In genomic region chr12:14554281-14555008, GRCh38 we compare ENCODE assay signal across 8 cellular contexts. TPM values are rescaled to one million over a fixed set of nuclear protein-coding genes. Genes with fewer than 3 reads are reported as not detected.
DNase-seq lines count a peak whose midpoint lies in the region; ATAC-seq and TF ChIP-seq lines count a peak whose summit lies in the region.

No MANE protein-coding gene starts in this region.

- H2AFZ ChIP-seq in MM.1S (ENCODE audit: low read length) = no peak overlapping the region

- no peaks in the 10 kb centered on the region for H3K79me2 ChIP-seq in MM.1S (ENCODE audit: low read length)

- H3K4me2 ChIP-seq in MM.1S (ENCODE audit: low read depth, low read length) = no peak overlapping the region

- TF ChIP-seq CTCF in colonic mucosa (IDR thresholded peaks at IDR 0.05) (no peak), MM.1S (IDR thresholded peaks at IDR 0.05; ENCODE audit: low read length) (no peak)
- TF ChIP-seq CTCF in CD4-positive, alpha-beta T cell (IDR thresholded peaks at IDR 0.05) = no peak

- no peaks in the 10 kb centered on the region for H3K9me2 ChIP-seq in MM.1S (replicated peaks; ENCODE audit: insufficient read depth, low read length)

- peak; percentile 79 for DNase-seq in Ammon's horn (ENCODE audit: low spot score)
- DNase-seq in NCI-H1105 (lab: John Stamatoyannopoulos, UW) = peak; percentile 27
- peak; percentile 94 for DNase-seq in colonic mucosa
- peak; percentile 49 for DNase-seq in midbrain (lab: John Stamatoyannopoulos, UW)
- DNase-seq in MM.1S = no peak
- no peak for DNase-seq in CD4-positive, alpha-beta T cell
- DNase-seq in NCI-H2196 treated with DMSO at 0.1 percent for 48 hours (lab: John Stamatoyannopoulos, UW; ENCODE audit: unreplicated experiment) = no peak

- H3K4me1 ChIP-seq in colonic mucosa (no peaks in the 10 kb centered on the region), MM.1S (ENCODE audit: low read length) (no peaks in the 10 kb centered on the region)

- POLR2A ChIA-PET in CD4-positive, alpha-beta T cell (lab: Charles Lee) = no interaction called here

- H3K36me3 ChIP-seq in colonic mucosa (no peaks in the 10 kb centered on the region), MM.1S (replicated peaks; ENCODE audit: insufficient read depth, low read length) (no peaks in the 10 kb centered on the region)

- H3K9me3 ChIP-seq in colonic mucosa = no peaks in the 10 kb centered on the region
- H3K9me3 ChIP-seq in MM.1S (replicated peaks; ENCODE audit: insufficient read depth, low read length) = no peaks in the 10 kb centered on the region
- no peaks in the 10 kb centered on the region for H3K9me3 ChIP-seq in CD4-positive, alpha-beta T cell (ENCODE audit: control insufficient read depth, low read length)

- no peak overlapping the region for H3K4me3 Mint-ChIP-seq in CD4-positive, alpha-beta T cell

- peaks cover 5% of the 10 kb centered on the region for H3K27me3 Mint-ChIP-seq in CD4-positive, alpha-beta T cell

- H3K4me1 Mint-ChIP-seq in CD4-positive, alpha-beta T cell (ENCODE audit: low read depth) = peaks cover 8% of the 10 kb centered on the region

- no peaks in the 10 kb centered on the region for H3K9me3 Mint-ChIP-seq in CD4-positive, alpha-beta T cell

- H3K27me3 ChIP-seq in colonic mucosa (no peaks in the 10 kb centered on the region), MM.1S (replicated peaks; ENCODE audit: insufficient read depth, low read length) (no peaks in the 10 kb centered on the region)
- H3K27me3 ChIP-seq in CD4-positive, alpha-beta T cell (ENCODE audit: control insufficient read depth, insufficient read depth, low read length) = peaks cover 5% of the 10 kb centered on the region

- no peaks in the 10 kb centered on the region for H4K20me1 ChIP-seq in MM.1S (ENCODE audit: insufficient read depth, low read length)

- H3K4me3 ChIP-seq in colonic mucosa = no peak overlapping the region
- H3K4me3 ChIP-seq in MM.1S (ENCODE audit: low read length) = no peak overlapping the region

- no peak overlapping the region for H3K27ac Mint-ChIP-seq in CD4-positive, alpha-beta T cell

- H3K9ac ChIP-seq in colonic mucosa (ENCODE audit: low read depth in 2 of 2, low read length in 2 of 2) = peak overlapping the region in 1 of 2 donors; percentile 83
- no peak overlapping the region for H3K9ac ChIP-seq in MM.1S (ENCODE audit: low read length)

- no peaks in the 10 kb centered on the region for H3F3A ChIP-seq in MM.1S (ENCODE audit: insufficient read depth, low read length)

- no peak for ATAC-seq in GM18858 (IDR thresholded peaks at IDR 0.05; ENCODE audit: unreplicated experiment)
- no peak for ATAC-seq in CD4-positive, alpha-beta T cell (ENCODE audit: poor library complexity)

- intact Hi-C loops in colonic mucosa (cut with DNase I) = no loop called here
- intact Hi-C loops in CD4-positive, alpha-beta T cell (cut with DNase I, micrococcal nuclease) = no loop called here

- no peaks in the 10 kb centered on the region for H3K36me3 Mint-ChIP-seq in CD4-positive, alpha-beta T cell (ENCODE audit: low read depth)

- H3K27ac ChIP-seq in colonic mucosa (peak overlapping the region; percentile 87), MM.1S (ENCODE audit: low read length) (no peak overlapping the region)
- no peak overlapping the region for H3K27ac ChIP-seq in CD4-positive, alpha-beta T cell (ENCODE audit: low read depth, low read length)

- CTCF ChIA-PET in CD4-positive, alpha-beta T cell (lab: Charles Lee) = no interaction called here

RNA-seq across cellular contexts. Expression of gene PLBD1, which starts 13.2 kb away (rescaled TPM):
- 10 to 100 TPM; 85.0 to 91.7 TPM for total RNA-seq in colonic mucosa
- 1 to 10 TPM in 1 of 2 experiments, under 1 TPM in 1; 0.95 to 1.3 TPM for total RNA-seq in CD4-positive, alpha-beta T cell

Comparison
In these comparisons a context has a peak if more than half of its experiments do, and no peak if none do; other contexts are left out.
1. DNase-seq: peak in Ammon's horn (single experiment), NCI-H1105 (single experiment), colonic mucosa (single experiment) and midbrain (single experiment); none in MM.1S (single experiment), CD4-positive, alpha-beta T cell (0 of 10) and NCI-H2196 treated with DMSO at 0.1 percent for 48 hours (single experiment).
2. RNA of gene PLBD1, which starts 13.2 kb away (total RNA-seq): 85.0 to 91.7 TPM in colonic mucosa; 0.95 to 1.3 TPM in CD4-positive, alpha-beta T cell; every median in the first group is over 10 times any median in the second.